ENCODE assay signal across 18 cellular contexts in the genomic region with DNA sequence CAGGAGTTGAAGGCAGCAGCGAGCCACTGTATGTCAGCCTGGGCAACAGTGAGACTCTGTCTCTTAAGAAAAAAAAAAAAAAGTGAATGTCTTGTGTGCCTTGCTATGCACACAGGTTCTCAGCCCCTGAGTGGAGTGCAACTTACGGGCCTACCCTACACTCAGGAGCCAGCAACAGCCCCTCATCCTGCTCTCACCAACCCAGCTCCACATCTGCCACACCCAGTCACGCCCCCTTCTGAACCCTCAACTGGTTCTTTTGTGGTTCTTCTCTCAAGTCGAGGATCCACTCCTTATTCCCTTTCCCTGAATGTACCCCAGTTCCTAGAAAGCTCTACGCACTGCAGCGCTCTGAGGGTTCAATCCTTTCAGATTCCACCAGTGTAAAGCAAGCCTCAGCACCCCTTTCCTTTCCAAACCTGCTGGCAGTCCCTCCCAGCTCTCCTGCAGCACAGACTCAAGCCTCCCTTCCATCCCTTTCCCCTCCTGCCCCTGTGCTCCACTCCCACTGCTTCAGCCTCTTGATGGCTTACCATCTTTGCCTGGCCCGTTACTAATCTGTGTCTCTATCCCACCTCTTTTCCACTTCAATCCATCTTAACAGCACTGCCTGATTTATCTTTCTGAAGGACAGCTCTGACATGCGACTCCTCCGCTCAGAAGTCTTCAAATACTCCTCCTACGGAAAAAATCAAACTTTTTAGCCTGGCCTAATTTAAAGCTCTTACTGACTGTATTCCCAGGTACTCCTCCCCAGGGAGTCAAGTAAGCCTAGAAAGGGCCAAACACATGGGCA. TPM values are rescaled to one million over a fixed set of nuclear protein-coding genes. Genes with fewer than 3 reads are reported as not detected.
DNase-seq lines count a peak whose midpoint lies in the region; ATAC-seq, FAIRE-seq and TF ChIP-seq lines count a peak whose summit lies in the region.
"Had no signal": no experiment of that assay in that cellular context is flagged by ENCODE, and none has a peak within 500 bp of the region (broad histone marks: within the 10 kb centered on the region; RNA-seq: fewer than 3 reads in every experiment).

No MANE protein-coding gene starts in this region.

- BruUV-seq in Caco-2 (replicated peaks; lab: Mats Ljungman, UMichigan), result no TSS peak

- H3K27me3 ChIP-seq in Caco-2 (replicated peaks; ENCODE audit: control insufficient read depth, insufficient read depth, low read length), result no peaks in the 10 kb centered on the region
- no peaks in the 10 kb centered on the region for H3K27me3 ChIP-seq in endodermal cell (ENCODE audit: control insufficient read depth, insufficient read depth, low read length, poor library complexity, severe bottlenecking)
- H3K27me3 ChIP-seq: gastroesophageal sphincter, right atrium auricular region had no signal

- TF ChIP-seq CTCF in Caco-2 (IDR thresholded peaks at IDR 0.05; ENCODE audit: insufficient read depth in 1 of 2, low read depth in 1 of 2, low read length in 1 of 2, severe bottlenecking in 1 of 2, unreplicated experiment in 1 of 2) (no peak), endodermal cell (conservative IDR thresholded peaks at IDR 0.05) (no peak), progenitor cell of endocrine pancreas (IDR thresholded peaks at IDR 0.05; ENCODE audit: unreplicated experiment) (no peak)

- no peak overlapping the region for H3K9ac ChIP-seq in endodermal cell (ENCODE audit: extremely low read depth, low read length, poor library complexity, severe bottlenecking)
- H3K9ac ChIP-seq: KMS-11 had no signal

- peaks cover under 1% of the 10 kb centered on the region for H3K4me1 ChIP-seq in Caco-2
- no peaks in the 10 kb centered on the region for H3K4me1 ChIP-seq in endodermal cell (ENCODE audit: control insufficient read depth, insufficient read depth, low read length)

- CTCF ChIA-PET in Caco-2 (lab: Charles Lee), result interaction anchor here (0.7 kb wide), 1 partner anchor 22 kb away, joined by 4 read pairs; no protein-coding TSS in a partner anchor

- peaks cover 51% of the 10 kb centered on the region for H3K36me3 Mint-ChIP-seq in Caco-2 (ENCODE audit: insufficient read depth, unreplicated experiment)
- peaks cover 5% of the 10 kb centered on the region for H3K36me3 Mint-ChIP-seq in T-helper 17 cell (ENCODE audit: low read depth)
- peaks cover 13% of the 10 kb centered on the region for H3K36me3 Mint-ChIP-seq in endodermal cell (ENCODE audit: low read depth)
- H3K36me3 Mint-ChIP-seq in progenitor cell of endocrine pancreas (ENCODE audit: insufficient read depth), result peaks cover 9% of the 10 kb centered on the region

- H3K4me3 Mint-ChIP-seq in Caco-2 (ENCODE audit: unreplicated experiment), result no peak overlapping the region
- H3K4me3 Mint-ChIP-seq in T-helper 17 cell, result peak overlapping the region; percentile 73
- no peak overlapping the region for H3K4me3 Mint-ChIP-seq in endodermal cell
- H3K4me3 Mint-ChIP-seq in progenitor cell of endocrine pancreas (ENCODE audit: low read depth), result no peak overlapping the region
- H3K4me3 Mint-ChIP-seq: stimulated activated memory B cell treated with anti-CD40 and anti-IgM and Interleukin-4, amounts not matched to agents 10 μg/mL and 1 μg/mL and 100 μg/mL, for 72 hours had no signal

- H3K9me3 Mint-ChIP-seq in Caco-2 (ENCODE audit: unreplicated experiment) (no peaks in the 10 kb centered on the region), endodermal cell (no peaks in the 10 kb centered on the region), progenitor cell of endocrine pancreas (ENCODE audit: low read depth) (no peaks in the 10 kb centered on the region)
- H3K9me3 Mint-ChIP-seq: stimulated activated memory B cell treated with anti-CD40 and anti-IgM and Interleukin-4, amounts not matched to agents 10 μg/mL and 1 μg/mL and 100 μg/mL, for 72 hours had no signal

- H3K4me3 ChIP-seq in Caco-2 (ENCODE audit: low read depth, low read length) (no peak overlapping the region), endodermal cell (ENCODE audit: low read length) (no peak overlapping the region)
- H3K4me3 ChIP-seq: gastroesophageal sphincter, mucosa of descending colon, right atrium auricular region had no signal

- 92 to 93% methylated on average over 7 to 10 of the region's 10 CpGs for WGBS in endodermal cell (ENCODE audit: insufficient coverage in 1 of 2, insufficient read length in 1 of 2), 2 experiments

- no peaks in the 10 kb centered on the region; the same call in 1 of the 2 replicates for H3K36me3 ChIP-seq in Caco-2 (ENCODE audit: control insufficient read depth, insufficient read depth, low read length)
- H3K36me3 ChIP-seq in endodermal cell (ENCODE audit: control insufficient read depth, insufficient read depth, low read length), result peaks cover 50% of the 10 kb centered on the region
- H3K36me3 ChIP-seq: gastroesophageal sphincter, right atrium auricular region had no signal

- no peak overlapping the region for H3K27ac ChIP-seq in endodermal cell (ENCODE audit: low read depth, low read length)
- H3K27ac ChIP-seq: C4-2B, gastroesophageal sphincter, KMS-11, right atrium auricular region had no signal

- no peak for ATAC-seq in T-helper 17 cell
- no peak for ATAC-seq in HG02571 (IDR thresholded peaks at IDR 0.05; ENCODE audit: unreplicated experiment)
- ATAC-seq: gastroesophageal sphincter; mucosa of descending colon; stimulated activated memory B cell treated with anti-CD40 and anti-IgM and Interleukin-4, amounts not matched to agents 10 μg/mL and 1 μg/mL and 100 μg/mL, for 72 hours had no signal

- no peak for DNase-seq in Caco-2
- DNase-seq in T-helper 17 cell, result no peak
- DNase-seq in endodermal cell, result no peak
- DNase-seq in progenitor cell of endocrine pancreas (ENCODE audit: low spot score, unreplicated experiment), result no peak
- no peak for DNase-seq in urothelium cell line (ENCODE audit: low spot score)
- no peak for DNase-seq in NCI-H2227 (lab: John Stamatoyannopoulos, UW; ENCODE audit: unreplicated experiment)
- DNase-seq: mucosa of descending colon; NCI-H1436; NCI-H526; SHP77 treated with DMSO at 0.1 percent for 48 hours; stimulated activated CD4-positive, alpha-beta T cell treated with anti-CD3 and anti-CD28 coated beads, Interleukin-4, amount 100 ng/mL, for 24 hours had no signal

- FAIRE-seq in urothelium cell line (lab: Jason Lieb, UNC), result no peak
- FAIRE-seq: endometrium had no signal

- POLR2A ChIA-PET in Caco-2 (lab: Charles Lee), result interaction anchor here (0.5 kb wide), 1 partner anchor 24 kb away, joined by 4 read pairs; no protein-coding TSS in a partner anchor

- intact Hi-C loops in Caco-2 (cut with micrococcal nuclease; ENCODE audit: unreplicated experiment), result no loop called here

- H3K27me3 Mint-ChIP-seq in Caco-2 (ENCODE audit: insufficient read depth, unreplicated experiment), result no peaks in the 10 kb centered on the region
- no peaks in the 10 kb centered on the region for H3K27me3 Mint-ChIP-seq in T-helper 17 cell
- H3K27me3 Mint-ChIP-seq in endodermal cell (ENCODE audit: insufficient read depth), result no peaks in the 10 kb centered on the region
- no peaks in the 10 kb centered on the region for H3K27me3 Mint-ChIP-seq in progenitor cell of endocrine pancreas
- H3K27me3 Mint-ChIP-seq: stimulated activated memory B cell treated with anti-CD40 and anti-IgM and Interleukin-4, amounts not matched to agents 10 μg/mL and 1 μg/mL and 100 μg/mL, for 72 hours had no signal

- H3K27ac Mint-ChIP-seq in Caco-2 (ENCODE audit: unreplicated experiment), result peak overlapping the region; percentile 53
- peak overlapping the region; percentile 77 for H3K27ac Mint-ChIP-seq in T-helper 17 cell
- H3K27ac Mint-ChIP-seq in endodermal cell, result peak overlapping the region; percentile 0
- peak overlapping the region; percentile 70 for H3K27ac Mint-ChIP-seq in progenitor cell of endocrine pancreas
- H3K27ac Mint-ChIP-seq: stimulated activated memory B cell treated with anti-CD40 and anti-IgM and Interleukin-4, amounts not matched to agents 10 μg/mL and 1 μg/mL and 100 μg/mL, for 72 hours had no signal

- peaks cover 21% of the 10 kb centered on the region for H3K4me1 Mint-ChIP-seq in Caco-2 (ENCODE audit: low read depth, unreplicated experiment)
- H3K4me1 Mint-ChIP-seq in T-helper 17 cell, result peaks cover 53% of the 10 kb centered on the region
- peaks cover 24% of the 10 kb centered on the region for H3K4me1 Mint-ChIP-seq in endodermal cell
- peaks cover 19% of the 10 kb centered on the region for H3K4me1 Mint-ChIP-seq in progenitor cell of endocrine pancreas (ENCODE audit: low read depth)

- no peaks in the 10 kb centered on the region for H3K9me3 ChIP-seq in Caco-2
- no peaks in the 10 kb centered on the region for H3K9me3 ChIP-seq in T-helper 17 cell (ENCODE audit: control insufficient read depth, low read length, poor library complexity, severe bottlenecking)
- no peaks in the 10 kb centered on the region for H3K9me3 ChIP-seq in endodermal cell (ENCODE audit: control insufficient read depth, low read length)
- H3K9me3 ChIP-seq: gastroesophageal sphincter, mucosa of descending colon, right atrium auricular region had no signal

RNA-seq across cellular contexts. Expression of a gene that starts 38.1 kb away (rescaled TPM):
- total RNA-seq in Caco-2 (2022), result 268 and 301 TPM in 2 replicates
- 100 to 1,000 TPM; 236 to 255 TPM for total RNA-seq in T-helper 17 cell
- total RNA-seq in endodermal cell, result 100 to 1,000 TPM; 369 to 371 TPM
- polyA plus RNA-seq in endodermal cell (2013, experiment 1 of 2), result 346 TPM
- 334 TPM for polyA plus RNA-seq in endodermal cell (2013, experiment 2 of 2)
- 327 TPM in 2 replicates for total RNA-seq in progenitor cell of endocrine pancreas

Comparison
In these comparisons a context has a peak if more than half of its experiments do, and no peak if none do; other contexts are left out.
1. H3K27ac Mint-ChIP-seq: peak in every context shown above with its lines; median percentile 77 in T-helper 17 cell; 70 in progenitor cell of endocrine pancreas; 53 in Caco-2; 0 in endodermal cell.